15 cellular contexts compared by ENCODE assay signal in the genomic region with DNA sequence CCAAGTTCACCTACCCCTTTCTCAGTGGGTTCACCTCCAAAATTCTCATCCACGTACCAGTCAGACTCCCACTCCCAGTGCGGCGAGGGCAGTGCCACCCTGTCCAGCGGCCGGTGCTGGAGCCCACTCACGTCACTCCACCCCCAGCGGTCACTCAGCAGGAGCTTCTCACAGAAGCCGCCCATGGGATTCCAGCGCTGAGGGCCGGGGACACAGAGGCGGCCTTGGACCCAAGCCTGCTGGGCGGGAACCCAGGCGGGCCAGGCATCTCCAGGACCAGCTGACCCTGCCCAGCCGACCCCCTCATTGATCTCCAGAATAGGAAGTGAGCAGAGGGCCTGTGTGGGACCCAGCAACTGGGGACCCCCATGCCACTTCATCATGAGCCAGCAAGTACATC. TPM values are rescaled to one million over a fixed set of nuclear protein-coding genes. Genes with fewer than 3 reads are reported as not detected.
DNase-seq lines count a peak whose midpoint lies in the region; ATAC-seq and TF ChIP-seq lines count a peak whose summit lies in the region.
"Had no signal": no experiment of that assay in that cellular context is flagged by ENCODE, and none has a peak within 500 bp of the region (broad histone marks: within the 10 kb centered on the region; RNA-seq: fewer than 3 reads in every experiment).

No MANE protein-coding gene starts in this region.

- no peak overlapping the region for H3K4me3 Mint-ChIP-seq in dendritic cell treated with granulocyte-macrophage colony-stimulating factor and Interleukin-4, amounts not matched to agents 40 ng/mL and 50 ng/mL, for 4 days
- H3K4me3 Mint-ChIP-seq: CD4-positive, alpha-beta memory T cell had no signal

- H3K9me3 Mint-ChIP-seq in dendritic cell treated with granulocyte-macrophage colony-stimulating factor and Interleukin-4, amounts not matched to agents 40 ng/mL and 50 ng/mL, for 4 days, result no peaks in the 10 kb centered on the region
- H3K9me3 Mint-ChIP-seq: CD4-positive, alpha-beta memory T cell had no signal

- DNase-seq in GM13976 (ENCODE audit: low spot score) (peak; percentile 19), sciatic nerve (ENCODE audit: low spot score) (no peak), BE2C (no peak), NCI-H1092 (lab: John Stamatoyannopoulos, UW) (no peak), AG08395 (ENCODE audit: low spot score) (no peak)
- DNase-seq: C1 segment of cervical spinal cord; CD4-positive, alpha-beta memory T cell; DMS153; DMS79 treated with DMSO at 0.1 percent for 48 hours; HCEC 1CT had no signal

- in situ Hi-C loops in GM13976 (cut with MboI; ENCODE audit: low sequenced_read_pairs, unreplicated experiment), result no loop called here

- peaks cover 35% of the 10 kb centered on the region for H3K4me1 Mint-ChIP-seq in dendritic cell treated with granulocyte-macrophage colony-stimulating factor and Interleukin-4, amounts not matched to agents 40 ng/mL and 50 ng/mL, for 4 days (ENCODE audit: low read depth)

- peaks cover 0 to 52% (median 25%) of the 10 kb centered on the region in 11 experiments; a peak in 16 of 22 replicates for H4K20me1 ChIP-seq in BLaER1 treated with 17β-estradiol and CSF1 and Interleukin-3, amounts not matched to agents 10 nM and 100 nM

- peak overlapping the region; percentile 42 to 90 (median 78); a peak in 20 of 22 replicates for H3K4me2 ChIP-seq in BLaER1 treated with 17β-estradiol and CSF1 and Interleukin-3, amounts not matched to agents 10 nM and 100 nM
- H3K4me2 ChIP-seq: A549 had no signal

- peaks cover 76% of the 10 kb centered on the region for H3K36me3 Mint-ChIP-seq in dendritic cell treated with granulocyte-macrophage colony-stimulating factor and Interleukin-4, amounts not matched to agents 40 ng/mL and 50 ng/mL, for 4 days (ENCODE audit: low read depth)

- H3K36me3 ChIP-seq in BLaER1 treated with 17β-estradiol and CSF1 and Interleukin-3, amounts not matched to agents 10 nM and 100 nM, result peaks cover 18 to 60% (median 37%) of the 10 kb centered on the region in 11 experiments
- no peaks in the 10 kb centered on the region for H3K36me3 ChIP-seq in BE2C

- H3K27me3 Mint-ChIP-seq in dendritic cell treated with granulocyte-macrophage colony-stimulating factor and Interleukin-4, amounts not matched to agents 40 ng/mL and 50 ng/mL, for 4 days, result no peaks in the 10 kb centered on the region
- H3K27me3 Mint-ChIP-seq: CD4-positive, alpha-beta memory T cell had no signal

- peak; percentile 35 for ATAC-seq in sciatic nerve
- ATAC-seq: A549, HepG2 had no signal

- peak overlapping the region in 4 of 11 experiments; percentile 1 to 52 (median 42); a peak in 6 of 22 replicates for H3K27ac ChIP-seq in BLaER1 treated with 17β-estradiol and CSF1 and Interleukin-3, amounts not matched to agents 10 nM and 100 nM
- H3K27ac ChIP-seq: A549 had no signal

- H3K4me3 ChIP-seq in BLaER1 treated with 17β-estradiol and CSF1 and Interleukin-3, amounts not matched to agents 10 nM and 100 nM, result no peak overlapping the region
- H3K4me3 ChIP-seq in BE2C (ENCODE audit: low read depth, low read length), result no peak overlapping the region
- H3K4me3 ChIP-seq: A549 had no signal

- peak overlapping the region in 1 of 11 experiments; percentile 13; a peak in 2 of 22 replicates for H3K9ac ChIP-seq in BLaER1 treated with 17β-estradiol and CSF1 and Interleukin-3, amounts not matched to agents 10 nM and 100 nM

- TF ChIP-seq CTCF in GM13976 (IDR thresholded peaks at IDR 0.05; ENCODE audit: borderline replicate concordance, control extremely low read depth, extremely low read depth, insufficient read depth, missing control alignments) (no peak), BE2C (IDR thresholded peaks at IDR 0.05; ENCODE audit: low read depth, low read length) (no peak)

- peaks cover 54 to 75% (median 66%) of the 10 kb centered on the region in 10 experiments for H3K4me1 ChIP-seq in BLaER1 treated with 17β-estradiol and CSF1 and Interleukin-3, amounts not matched to agents 10 nM and 100 nM
- H3K4me1 ChIP-seq in BE2C, result no peaks in the 10 kb centered on the region
- H3K4me1 ChIP-seq: A549 had no signal

- intact Hi-C loops in dendritic cell treated with granulocyte-macrophage colony-stimulating factor and Interleukin-4, amounts not matched to agents 40 ng/mL and 50 ng/mL, for 4 days (cut with micrococcal nuclease), result no loop called here
- intact Hi-C loops in sciatic nerve (cut with DNase I), result no loop called here

- H3K27ac Mint-ChIP-seq in dendritic cell treated with granulocyte-macrophage colony-stimulating factor and Interleukin-4, amounts not matched to agents 40 ng/mL and 50 ng/mL, for 4 days, result peak overlapping the region; percentile 30

- H3K9me3 ChIP-seq in BLaER1 treated with 17β-estradiol and CSF1 and Interleukin-3, amounts not matched to agents 10 nM and 100 nM (replicated peaks in 1 of 11), result no peaks in the 10 kb centered on the region
- no peaks in the 10 kb centered on the region for H3K9me3 ChIP-seq in BE2C
- H3K9me3 ChIP-seq: A549 had no signal

- no peaks in the 10 kb centered on the region for H3K27me3 ChIP-seq in BLaER1 treated with 17β-estradiol and CSF1 and Interleukin-3, amounts not matched to agents 10 nM and 100 nM
- H3K27me3 ChIP-seq in BE2C, result no peaks in the 10 kb centered on the region

RNA-seq across cellular contexts. Expression of a gene that starts 7.2 kb away (rescaled TPM):
- 34.9 TPM for total RNA-seq in sciatic nerve
- polyA plus RNA-seq in BE2C (2012; ENCODE audit: insufficient read depth, insufficient read length, low read depth), result 32.9 TPM

RNA-seq across cellular contexts. Expression of a gene that starts 33.6 kb away (rescaled TPM):
- total RNA-seq in sciatic nerve, result not detected
- polyA plus RNA-seq in BE2C (2012; ENCODE audit: insufficient read depth, insufficient read length, low read depth), result 0.85 TPM
- total RNA-seq: CD4-positive, alpha-beta memory T cell had no signal
- polyA plus RNA-seq: AG04450; CD4-positive, alpha-beta memory T cell had no signal

RNA-seq across cellular contexts. Expression of a gene that starts 36.6 kb away (rescaled TPM):
- 132 TPM for total RNA-seq in sciatic nerve
- polyA plus RNA-seq in BE2C (2012; ENCODE audit: insufficient read depth, insufficient read length, low read depth), result 316 TPM
